In the genomic region with DNA sequence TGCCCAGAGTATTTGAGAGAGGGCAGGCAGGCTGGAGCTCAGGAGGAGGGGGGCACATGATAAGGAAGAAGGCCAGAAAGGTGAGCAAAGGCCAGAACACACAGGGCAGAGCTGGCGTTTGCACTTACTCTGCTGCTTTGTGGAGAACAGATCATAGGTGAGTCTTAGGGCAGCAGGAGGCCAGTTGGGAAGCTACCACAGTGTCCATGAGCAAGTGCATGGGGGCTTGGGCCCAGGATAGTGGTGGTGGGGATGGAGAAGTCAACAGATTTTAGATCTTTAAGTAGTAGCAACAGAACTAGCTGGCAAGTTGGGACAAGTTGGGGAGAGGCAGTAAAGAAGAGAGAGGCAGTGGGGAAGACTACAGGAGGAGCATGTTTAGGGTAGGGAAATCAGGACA, we compare ENCODE assay signal across 16 cellular contexts.
DNase-seq lines count a peak whose midpoint lies in the region; ATAC-seq, FAIRE-seq and TF ChIP-seq lines count a peak whose summit lies in the region.
"Had no signal": no experiment of that assay in that cellular context is flagged by ENCODE, and none has a peak within 500 bp of the region (broad histone marks: within the 10 kb centered on the region; RNA-seq: fewer than 3 reads in every experiment).

No MANE protein-coding gene starts in this region.

- H3K14ac ChIP-seq in IMR-90 (replicated peaks; ENCODE audit: low read depth, low read length) (peak overlapping the region; percentile 73), mesenchymal stem cell (ENCODE audit: low read length in 2 of 2) (peak overlapping the region in 1 of 2 experiments; percentile 78)

- H3K9me3 ChIP-seq in IMR-90 (ENCODE audit: control insufficient read depth, insufficient read depth, low read length) (no peaks in the 10 kb centered on the region), mesenchymal stem cell (ENCODE audit: control insufficient read depth, low read length) (no peaks in the 10 kb centered on the region)
- H3K9me3 ChIP-seq: Caco-2 had no signal

- peaks cover 29% of the 10 kb centered on the region for H3K9me1 ChIP-seq in IMR-90 (ENCODE audit: insufficient read depth, low read length)

- H3K4me1 Mint-ChIP-seq in stimulated activated memory B cell treated with anti-CD40 and anti-IgM and Interleukin-4, amounts not matched to agents 10 μg/mL and 1 μg/mL and 100 μg/mL, for 72 hours = no peaks in the 10 kb centered on the region
- H3K4me1 Mint-ChIP-seq in activated CD8-positive, alpha-beta T cell treated with anti-CD3 and anti-CD28 coated beads for 36 hours (ENCODE audit: low read depth) = peaks cover 4% of the 10 kb centered on the region

- no peak overlapping the region for H3K4me3 ChIP-seq in IMR-90 (ENCODE audit: insufficient read depth, low read depth, low read length)
- no peak overlapping the region for H3K4me3 ChIP-seq in bronchial epithelial cell (ENCODE audit: low read depth, low read length)
- no peak overlapping the region for H3K4me3 ChIP-seq in mesenchymal stem cell (ENCODE audit: insufficient read depth in 1 of 2, low read depth in 1 of 2, low read length in 2 of 2)
- H3K4me3 ChIP-seq: K562 had no signal

- no peak for DNase-seq in IMR-90
- peak; percentile 41 for DNase-seq in bronchial epithelial cell (ENCODE audit: low read depth)
- DNase-seq in mesenchymal stem cell = no peak
- DNase-seq in kidney tubule cell (ENCODE audit: low spot score) = no peak
- DNase-seq in SHP77 treated with DMSO at 0.1 percent for 48 hours (lab: John Stamatoyannopoulos, UW) = no peak
- DNase-seq in caudate nucleus (lab: John Stamatoyannopoulos, UW) = no peak
- no peak for DNase-seq in activated CD8-positive, alpha-beta T cell treated with anti-CD3 and anti-CD28 coated beads for 36 hours
- DNase-seq: Caco-2, NCI-H1092, NCI-H1694 treated with DMSO at 0.1 percent for 48 hours, NCI-H446, Right ventricle myocardium superior had no signal

- FAIRE-seq in bronchial epithelial cell (lab: Jason Lieb, UNC) = no peak
- FAIRE-seq: HTR-8/SVneo, K562 had no signal

- H2BK15ac ChIP-seq in IMR-90 (ENCODE audit: low read depth, low read length) (peak overlapping the region; percentile 57; the same call in 2 of the 3 replicates), mesenchymal stem cell (ENCODE audit: low read depth, poor library complexity, severe bottlenecking) (peak overlapping the region; percentile 49)

- intact Hi-C loops in IMR-90 (cut with micrococcal nuclease) = no loop called here
- intact Hi-C loops in activated CD8-positive, alpha-beta T cell treated with anti-CD3 and anti-CD28 coated beads for 36 hours (cut with micrococcal nuclease) = no loop called here

- H3K18ac ChIP-seq in IMR-90 (ENCODE audit: low read depth, low read length) (peak overlapping the region; percentile 83), mesenchymal stem cell (ENCODE audit: low read depth in 1 of 2, low read length in 2 of 2) (peak overlapping the region; percentile 93 to 97)

- peak overlapping the region; percentile 22 to 82 for H2BK12ac ChIP-seq in mesenchymal stem cell (ENCODE audit: low read length in 2 of 2)

- no peak for ATAC-seq in IMR-90 (ENCODE audit: low read depth)
- ATAC-seq in stimulated activated memory B cell treated with anti-CD40 and anti-IgM and Interleukin-4, amounts not matched to agents 10 μg/mL and 1 μg/mL and 100 μg/mL, for 72 hours = peak; percentile 25
- ATAC-seq in activated CD8-positive, alpha-beta T cell treated with anti-CD3 and anti-CD28 coated beads for 36 hours = no peak
- ATAC-seq: K562 had no signal

- H3K4me1 ChIP-seq in IMR-90 (ENCODE audit: control insufficient read depth, insufficient read depth, low read length) = peaks cover 23% of the 10 kb centered on the region
- peaks cover 13% of the 10 kb centered on the region for H3K4me1 ChIP-seq in mesenchymal stem cell (ENCODE audit: control insufficient read depth, insufficient read depth, low read depth, low read length)

- no peaks in the 10 kb centered on the region for H3K36me3 Mint-ChIP-seq in stimulated activated memory B cell treated with anti-CD40 and anti-IgM and Interleukin-4, amounts not matched to agents 10 μg/mL and 1 μg/mL and 100 μg/mL, for 72 hours
- no peaks in the 10 kb centered on the region for H3K36me3 Mint-ChIP-seq in activated CD8-positive, alpha-beta T cell treated with anti-CD3 and anti-CD28 coated beads for 36 hours (ENCODE audit: low read depth)
- H3K36me3 Mint-ChIP-seq: CD14-positive monocyte had no signal

- no peak overlapping the region; the same call in 1 of the 2 replicates for H3K56ac ChIP-seq in IMR-90 (ENCODE audit: extremely low read depth, insufficient read depth, low read length)

- no peak overlapping the region for H2AFZ ChIP-seq in IMR-90 (replicated peaks; ENCODE audit: low read length, poor library complexity)
- H2AFZ ChIP-seq in mesenchymal stem cell (ENCODE audit: low read depth, low read length) = no peak overlapping the region

- peaks cover 27% of the 10 kb centered on the region for H3K27me3 Mint-ChIP-seq in stimulated activated memory B cell treated with anti-CD40 and anti-IgM and Interleukin-4, amounts not matched to agents 10 μg/mL and 1 μg/mL and 100 μg/mL, for 72 hours
- H3K27me3 Mint-ChIP-seq in activated CD8-positive, alpha-beta T cell treated with anti-CD3 and anti-CD28 coated beads for 36 hours = peaks cover 13% of the 10 kb centered on the region

- 80% methylated on average over 1 of the region's 1 CpG; no CpG with 5 or more reads in 1 of the 2 experiments for WGBS in IMR-90 (ENCODE audit: extremely low coverage in 2 of 2, insufficient read length in 1 of 2), 2 experiments
- WGBS in mesenchymal stem cell = 89% methylated on average over 1 of the region's 1 CpG

- H2AK9ac ChIP-seq in IMR-90 (replicated peaks; ENCODE audit: low read depth, low read length, poor library complexity) = no peak overlapping the region

- peaks cover 3% of the 10 kb centered on the region; the same call in 1 of the 2 replicates for H4K20me1 ChIP-seq in IMR-90 (ENCODE audit: insufficient read depth, low read length)

- peaks cover 44% of the 10 kb centered on the region for H3K36me3 ChIP-seq in IMR-90 (ENCODE audit: control insufficient read depth, insufficient read depth, low read length)
- H3K36me3 ChIP-seq in bronchial epithelial cell (ENCODE audit: control insufficient read depth, insufficient read depth, low read length) = no peaks in the 10 kb centered on the region
- peaks cover 17 to 43% of the 10 kb centered on the region in 2 experiments for H3K36me3 ChIP-seq in mesenchymal stem cell (ENCODE audit: control insufficient read depth in 1 of 2, insufficient read depth in 2 of 2, low read depth in 1 of 2, low read length in 2 of 2)

- dilution Hi-C loops in IMR-90 (cut with HindIII; ENCODE audit: low sequenced_read_pairs, unreplicated experiment) = no loop called here

- no peak for TF ChIP-seq POLR2A in IMR-90 (IDR thresholded peaks at IDR 0.05; ENCODE audit: low read depth, low read length)

- H4K8ac ChIP-seq in IMR-90 (ENCODE audit: low read depth in 2 of 2, low read length in 2 of 2) = peak overlapping the region; percentile 76 to 88
- H4K8ac ChIP-seq in mesenchymal stem cell (ENCODE audit: low read length) = peak overlapping the region; percentile 50

- CTCF ChIA-PET in IMR-90 (lab: Yijun Ruan, JAX) = no interaction called here
- CTCF ChIA-PET in activated CD8-positive, alpha-beta T cell treated with anti-CD3 and anti-CD28 coated beads for 36 hours (lab: Charles Lee) = no interaction called here

- H4K91ac ChIP-seq in IMR-90 (ENCODE audit: insufficient read depth, low read depth, low read length) (peak overlapping the region; percentile 79), mesenchymal stem cell (ENCODE audit: low read length) (peak overlapping the region; percentile 48)

- H3K9ac ChIP-seq in IMR-90 (ENCODE audit: low read depth, low read length) (no peak overlapping the region), mesenchymal stem cell (ENCODE audit: low read length) (no peak overlapping the region)

- H3K4ac ChIP-seq in IMR-90 (ENCODE audit: low read depth, low read length) = peak overlapping the region; percentile 78
- peak overlapping the region; percentile 77 to 90 for H3K4ac ChIP-seq in mesenchymal stem cell (ENCODE audit: low read depth in 1 of 2, low read length in 2 of 2)

- no peaks in the 10 kb centered on the region for H3K9me3 Mint-ChIP-seq in stimulated activated memory B cell treated with anti-CD40 and anti-IgM and Interleukin-4, amounts not matched to agents 10 μg/mL and 1 μg/mL and 100 μg/mL, for 72 hours
- H3K9me3 Mint-ChIP-seq in activated CD8-positive, alpha-beta T cell treated with anti-CD3 and anti-CD28 coated beads for 36 hours = no peaks in the 10 kb centered on the region

- peak overlapping the region; percentile 70 for H2BK20ac ChIP-seq in IMR-90 (ENCODE audit: low read depth, low read length)

- no peak overlapping the region for H3K4me2 ChIP-seq in IMR-90 (ENCODE audit: low read depth, low read length)
- H3K4me2 ChIP-seq in mesenchymal stem cell (ENCODE audit: low read length, poor library complexity, severe bottlenecking) = no peak overlapping the region

- H3K27me3 ChIP-seq in IMR-90 (ENCODE audit: control insufficient read depth, insufficient read depth, low read length) = no peaks in the 10 kb centered on the region
- no peaks in the 10 kb centered on the region for H3K27me3 ChIP-seq in bronchial epithelial cell (ENCODE audit: control insufficient read depth, insufficient read depth, low read length)
- no peaks in the 10 kb centered on the region for H3K27me3 ChIP-seq in mesenchymal stem cell (ENCODE audit: control insufficient read depth in 1 of 2, insufficient read depth in 1 of 2, low read length in 2 of 2)

- peak overlapping the region; percentile 68 for H3K23ac ChIP-seq in IMR-90 (ENCODE audit: low read depth, low read length)
- no peak overlapping the region for H3K23ac ChIP-seq in mesenchymal stem cell (ENCODE audit: low read length in 2 of 2)

- peak overlapping the region; percentile 91 for H4K5ac ChIP-seq in IMR-90 (ENCODE audit: low read depth, low read length)

- H2AK5ac ChIP-seq in IMR-90 (ENCODE audit: low read depth, low read length) (peak overlapping the region; percentile 72), mesenchymal stem cell (ENCODE audit: low read length, severe bottlenecking) (no peak overlapping the region)

- H3K4me3 Mint-ChIP-seq in stimulated activated memory B cell treated with anti-CD40 and anti-IgM and Interleukin-4, amounts not matched to agents 10 μg/mL and 1 μg/mL and 100 μg/mL, for 72 hours = no peak overlapping the region
- H3K4me3 Mint-ChIP-seq in activated CD8-positive, alpha-beta T cell treated with anti-CD3 and anti-CD28 coated beads for 36 hours = no peak overlapping the region
- H3K4me3 Mint-ChIP-seq: CD14-positive monocyte had no signal

- H2BK120ac ChIP-seq in IMR-90 (ENCODE audit: low read depth, low read length) (peak overlapping the region; percentile 71), mesenchymal stem cell (ENCODE audit: low read depth, low read length) (peak overlapping the region; percentile 93)

- peaks cover 11 to 31% of the 10 kb centered on the region in 2 experiments; a peak in 3 of 4 replicates for H3K79me1 ChIP-seq in IMR-90 (ENCODE audit: low read depth in 1 of 2, low read length in 2 of 2)
- H3K79me1 ChIP-seq in mesenchymal stem cell (replicated peaks; ENCODE audit: low read length, poor library complexity, severe bottlenecking) = no peaks in the 10 kb centered on the region

- H3K27ac ChIP-seq in IMR-90 (ENCODE audit: insufficient read depth, low read length) = peak overlapping the region; percentile 72
- no peak overlapping the region for H3K27ac ChIP-seq in mesenchymal stem cell (ENCODE audit: low read length, poor library complexity, severe bottlenecking)
- H3K27ac ChIP-seq in caudate nucleus (ENCODE audit: low read depth, low read length) = no peak overlapping the region

- H2BK5ac ChIP-seq in IMR-90 (ENCODE audit: low read depth, low read length, poor library complexity, severe bottlenecking) = peak overlapping the region; percentile 87
- H2BK5ac ChIP-seq in mesenchymal stem cell (ENCODE audit: low read depth, low read length, poor library complexity, severe bottlenecking) = no peak overlapping the region

- TF ChIP-seq CTCF in IMR-90 (conservative IDR thresholded peaks at IDR 0.05; ENCODE audit: low read depth, low read length) (no peak), bronchial epithelial cell (IDR thresholded peaks at IDR 0.05; ENCODE audit: insufficient read depth, low read length, severe bottlenecking) (no peak)
- no peak for TF ChIP-seq CTCF in activated CD8-positive, alpha-beta T cell treated with anti-CD3 and anti-CD28 coated beads for 36 hours (IDR thresholded peaks at IDR 0.05)

- H3K27ac Mint-ChIP-seq in stimulated activated memory B cell treated with anti-CD40 and anti-IgM and Interleukin-4, amounts not matched to agents 10 μg/mL and 1 μg/mL and 100 μg/mL, for 72 hours = no peak overlapping the region
- no peak overlapping the region for H3K27ac Mint-ChIP-seq in activated CD8-positive, alpha-beta T cell treated with anti-CD3 and anti-CD28 coated beads for 36 hours

- POLR2A ChIA-PET in IMR-90 (lab: Charles Lee; ENCODE audit: unreplicated experiment) = no interaction called here
- POLR2A ChIA-PET in activated CD8-positive, alpha-beta T cell treated with anti-CD3 and anti-CD28 coated beads for 36 hours (lab: Charles Lee) = no interaction called here

- BruUV-seq in IMR-90 (replicated peaks; lab: Mats Ljungman, UMichigan) = no TSS peak

- in situ Hi-C loops in IMR-90 (cut with MboI; ENCODE audit: low sequenced_read_pairs) = no loop called here

- TF ChIP-seq RAD21 in IMR-90 (IDR thresholded peaks at IDR 0.05; ENCODE audit: low read length) = no peak
